12 cellular contexts compared by ENCODE assay signal in genomic region chr1:3529099-3529729, GRCh38.
DNase-seq lines count a peak whose midpoint lies in the region; ATAC-seq and TF ChIP-seq lines count a peak whose summit lies in the region.
"Had no signal": no experiment of that assay in that cellular context is flagged by ENCODE, and none has a peak within 500 bp of the region (broad histone marks: within the 10 kb centered on the region; RNA-seq: fewer than 3 reads in every experiment).

No MANE protein-coding gene starts in this region.

- no peaks in the 10 kb centered on the region for H3K9me3 Mint-ChIP-seq in activated B cell treated with CpG ODN at 0.5 μM for 24 hours

- peaks cover 15% of the 10 kb centered on the region for H3K4me1 Mint-ChIP-seq in activated B cell treated with CpG ODN at 0.5 μM for 24 hours

- WGBS in stomach, 5 donors: 35 to 55% (median 39%) methylated on average over 10 to 17 of the region's 17 CpGs

- POLR2A ChIA-PET in activated B cell treated with CpG ODN at 0.5 μM for 24 hours (lab: Charles Lee): interaction anchor here (0.6 kb wide), 1 partner anchor 1104 kb away, joined by 4 read pairs; no protein-coding TSS in a partner anchor

- no peaks in the 10 kb centered on the region for H3K9me3 ChIP-seq in stomach
- H3K9me3 ChIP-seq: A549 had no signal

- peaks cover 0 to 21% (median 0%) of the 10 kb centered on the region in 3 donors for H3K27me3 ChIP-seq in stomach
- H3K27me3 ChIP-seq: hepatocyte had no signal

- no peak for ATAC-seq in activated B cell treated with CpG ODN at 0.5 μM for 24 hours (ENCODE audit: low read depth)
- ATAC-seq in left ventricle myocardium superior: peak; percentile 82
- ATAC-seq in HG02938 (IDR thresholded peaks at IDR 0.05; ENCODE audit: unreplicated experiment): no peak
- no peak for ATAC-seq in GM19023 (IDR thresholded peaks at IDR 0.05; ENCODE audit: unreplicated experiment)
- ATAC-seq: A549 had no signal

- CTCF ChIA-PET in activated B cell treated with CpG ODN at 0.5 μM for 24 hours (lab: Charles Lee): no interaction called here

- no peak overlapping the region for H3K27ac Mint-ChIP-seq in activated B cell treated with CpG ODN at 0.5 μM for 24 hours

- DNase-seq in NCI-H1694 treated with DMSO at 0.1 percent for 48 hours (lab: John Stamatoyannopoulos, UW): peak; percentile 14
- DNase-seq in NCI-H1694 (lab: John Stamatoyannopoulos, UW): no peak
- DNase-seq in activated B cell treated with CpG ODN at 0.5 μM for 24 hours: no peak
- DNase-seq in left ventricle myocardium superior: peak; percentile 86
- peak; percentile 89 for DNase-seq in stomach
- no peak for DNase-seq in NCI-H1436 treated with DMSO at 0.1 percent for 48 hours (lab: John Stamatoyannopoulos, UW)
- DNase-seq: activated CD4-positive, alpha-beta T cell treated with anti-CD3 and anti-CD28 coated beads, Interleukin-2, amount 50 U/mL, for 48 hours; occipital lobe had no signal

- intact Hi-C loops in activated B cell treated with CpG ODN at 0.5 μM for 24 hours (cut with micrococcal nuclease) (no loop called here), left ventricle myocardium superior (cut with micrococcal nuclease) (no loop called here), stomach (cut with DNase I; ENCODE audit: low total_unique reads) (no loop called here)

- H3K27me3 Mint-ChIP-seq in activated B cell treated with CpG ODN at 0.5 μM for 24 hours: no peaks in the 10 kb centered on the region

- peak overlapping the region in 4 of 5 donors; percentile 1 to 86 (median 85) for H3K27ac ChIP-seq in stomach
- H3K27ac ChIP-seq: hepatocyte had no signal

- H3K4me3 ChIP-seq in stomach: peak overlapping the region; percentile 58 to 80 (median 70)
- H3K4me3 ChIP-seq: hepatocyte had no signal

- no peak for TF ChIP-seq POLR2A in stomach (IDR thresholded peaks at IDR 0.05)

- no peaks in the 10 kb centered on the region for H3K36me3 Mint-ChIP-seq in activated B cell treated with CpG ODN at 0.5 μM for 24 hours (ENCODE audit: low read depth)

- peak overlapping the region; percentile 15 for H3K4me3 Mint-ChIP-seq in activated B cell treated with CpG ODN at 0.5 μM for 24 hours

- TF ChIP-seq CTCF in activated B cell treated with CpG ODN at 0.5 μM for 24 hours (IDR thresholded peaks at IDR 0.05) (no peak), stomach (IDR thresholded peaks at IDR 0.05) (no peak)

- peaks cover 24 to 34% (median 32%) of the 10 kb centered on the region in 4 donors for H3K4me1 ChIP-seq in stomach

- H3K36me3 ChIP-seq in stomach: no peaks in the 10 kb centered on the region

- TF ChIP-seq EP300 in stomach (IDR thresholded peaks at IDR 0.05): no peak

Comparison
In these comparisons a context has a peak if more than half of its experiments do, and no peak if none do; other contexts are left out.
1. DNase-seq: peak in NCI-H1694 treated with DMSO at 0.1 percent for 48 hours (single experiment), left ventricle myocardium superior (single experiment) and stomach (single experiment); none in NCI-H1694 (single experiment), activated B cell treated with CpG ODN at 0.5 μM for 24 hours (single experiment) and NCI-H1436 treated with DMSO at 0.1 percent for 48 hours (single experiment).